13 cellular contexts compared by ENCODE assay signal in the genomic region with DNA sequence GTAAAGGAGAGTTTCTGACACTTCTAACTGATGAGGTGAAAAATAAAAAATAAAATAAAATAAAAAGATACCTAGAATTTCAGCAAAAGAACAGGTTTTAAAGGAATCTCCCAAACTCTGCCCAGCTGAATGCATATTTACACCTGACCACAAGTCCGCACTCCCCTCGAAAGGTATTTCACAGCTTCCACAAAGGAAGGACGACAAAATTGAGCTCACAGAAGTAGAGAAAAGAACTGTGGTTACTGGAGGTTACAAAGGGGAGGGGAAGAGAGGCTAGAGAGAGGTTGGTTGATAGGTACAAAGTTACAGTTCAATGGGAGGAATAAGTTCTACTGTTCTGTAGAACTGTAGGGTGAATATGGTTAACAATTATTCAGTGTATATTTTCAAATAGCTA. TPM values are rescaled to one million over a fixed set of nuclear protein-coding genes. Genes with fewer than 3 reads are reported as not detected.
A peak's percentile ranks its signal among the peaks of the same experiment; 100 is the strongest.
DNase-seq lines count a peak whose midpoint lies in the region; ATAC-seq and TF ChIP-seq lines count a peak whose summit lies in the region.
"Had no signal": no experiment of that assay in that cellular context is flagged by ENCODE, and none has a peak within 500 bp of the region (broad histone marks: within the 10 kb centered on the region; RNA-seq: fewer than 3 reads in every experiment).

No MANE protein-coding gene starts in this region.

- peaks cover 0 to 41% (median 23%) of the 10 kb centered on the region in 11 experiments; a peak in 15 of 22 replicates for H3K27me3 ChIP-seq in BLaER1 treated with 17β-estradiol and CSF1 and Interleukin-3, amounts not matched to agents 10 nM and 100 nM
- no peaks in the 10 kb centered on the region for H3K27me3 ChIP-seq in gastrocnemius medialis
- H3K27me3 ChIP-seq: foreskin keratinocyte had no signal

- H3K9me3 ChIP-seq in BLaER1 treated with 17β-estradiol and CSF1 and Interleukin-3, amounts not matched to agents 10 nM and 100 nM (replicated peaks in 1 of 11), result peaks cover 0 to 4% (median 0%) of the 10 kb centered on the region in 11 experiments; a peak in 2 of 22 replicates
- H3K9me3 ChIP-seq in gastrocnemius medialis, result no peaks in the 10 kb centered on the region

- H3K9ac ChIP-seq in BLaER1 treated with 17β-estradiol and CSF1 and Interleukin-3, amounts not matched to agents 10 nM and 100 nM, result peak overlapping the region in 1 of 11 experiments; percentile 7; a peak in 2 of 22 replicates

- H3K4me3 ChIP-seq in BLaER1 treated with 17β-estradiol and CSF1 and Interleukin-3, amounts not matched to agents 10 nM and 100 nM, result peak overlapping the region in 1 of 10 experiments; percentile 7; a peak in 2 of 20 replicates
- H3K4me3 ChIP-seq in GM12865 (ENCODE audit: low read depth, low read length), result peak overlapping the region; percentile 70
- no peak overlapping the region for H3K4me3 ChIP-seq in gastrocnemius medialis

- no peak for TF ChIP-seq POLR2A in gastrocnemius medialis (IDR thresholded peaks at IDR 0.05)

- no peaks in the 10 kb centered on the region for H3K9me3 Mint-ChIP-seq in activated CD8-positive, alpha-beta T cell treated with anti-CD3 and anti-CD28 coated beads, Interleukin-2, amount 10 ng/mL, durations not matched to agents 7 days and 5 days (ENCODE audit: insufficient read depth)
- no peaks in the 10 kb centered on the region for H3K9me3 Mint-ChIP-seq in naive B cell

- peaks cover 53% of the 10 kb centered on the region for H3K36me3 Mint-ChIP-seq in activated CD8-positive, alpha-beta T cell treated with anti-CD3 and anti-CD28 coated beads, Interleukin-2, amount 10 ng/mL, durations not matched to agents 7 days and 5 days (ENCODE audit: low read depth)
- peaks cover 0 to 3% of the 10 kb centered on the region in 2 donors for H3K36me3 Mint-ChIP-seq in naive B cell

- H3K27me3 Mint-ChIP-seq in activated CD8-positive, alpha-beta T cell treated with anti-CD3 and anti-CD28 coated beads, Interleukin-2, amount 10 ng/mL, durations not matched to agents 7 days and 5 days (ENCODE audit: low read depth), result no peaks in the 10 kb centered on the region
- no peaks in the 10 kb centered on the region for H3K27me3 Mint-ChIP-seq in naive B cell

- peak overlapping the region; percentile 82 to 99 (median 97) for H3K4me2 ChIP-seq in BLaER1 treated with 17β-estradiol and CSF1 and Interleukin-3, amounts not matched to agents 10 nM and 100 nM

- peak overlapping the region in 2 of 11 experiments; percentile 23 to 94; a peak in 2 of 22 replicates for H3K27ac ChIP-seq in BLaER1 treated with 17β-estradiol and CSF1 and Interleukin-3, amounts not matched to agents 10 nM and 100 nM
- no peak overlapping the region for H3K27ac ChIP-seq in gastrocnemius medialis
- H3K27ac ChIP-seq: C4-2B, foreskin keratinocyte had no signal

- peaks cover 73% of the 10 kb centered on the region for H3K4me1 Mint-ChIP-seq in activated CD8-positive, alpha-beta T cell treated with anti-CD3 and anti-CD28 coated beads, Interleukin-2, amount 10 ng/mL, durations not matched to agents 7 days and 5 days (ENCODE audit: low read depth)
- peaks cover 54 to 86% (median 83%) of the 10 kb centered on the region in 3 donors for H3K4me1 Mint-ChIP-seq in naive B cell

- ATAC-seq in activated CD8-positive, alpha-beta T cell treated with anti-CD3 and anti-CD28 coated beads, Interleukin-2, amount 10 ng/mL, durations not matched to agents 7 days and 5 days, result peak; percentile 29
- ATAC-seq in naive B cell (ENCODE audit: low read depth in 2 of 2) (no peak), GM21619 (IDR thresholded peaks at IDR 0.05; ENCODE audit: unreplicated experiment) (no peak), gastrocnemius medialis (no peak)
- ATAC-seq: foreskin keratinocyte, sciatic nerve had no signal

- peak overlapping the region; percentile 40 for H3K4me3 Mint-ChIP-seq in activated CD8-positive, alpha-beta T cell treated with anti-CD3 and anti-CD28 coated beads, Interleukin-2, amount 10 ng/mL, durations not matched to agents 7 days and 5 days
- peak overlapping the region; percentile 61 to 92 (median 72) for H3K4me3 Mint-ChIP-seq in naive B cell

- H3K27ac Mint-ChIP-seq in activated CD8-positive, alpha-beta T cell treated with anti-CD3 and anti-CD28 coated beads, Interleukin-2, amount 10 ng/mL, durations not matched to agents 7 days and 5 days, result peak overlapping the region; percentile 44
- peak overlapping the region in 5 of 6 donors; percentile 15 to 99 (median 86) for H3K27ac Mint-ChIP-seq in naive B cell

- POLR2A ChIA-PET in activated CD8-positive, alpha-beta T cell treated with anti-CD3 and anti-CD28 coated beads, Interleukin-2, amount 10 ng/mL, durations not matched to agents 7 days and 5 days (lab: Charles Lee), result interaction anchor here (0.7 kb wide), 1 partner anchor 418 kb away, joined by 3 read pairs; no protein-coding TSS in a partner anchor

- in situ Hi-C loops in gastrocnemius medialis (cut with MboI; ENCODE audit: low sequenced_read_pairs in 4 of 4), result no loop called here

- peaks cover 0 to 54% (median 18%) of the 10 kb centered on the region in 11 experiments; a peak in 16 of 22 replicates for H3K36me3 ChIP-seq in BLaER1 treated with 17β-estradiol and CSF1 and Interleukin-3, amounts not matched to agents 10 nM and 100 nM
- H3K36me3 ChIP-seq in gastrocnemius medialis, result no peaks in the 10 kb centered on the region

- H3K4me1 ChIP-seq in BLaER1 treated with 17β-estradiol and CSF1 and Interleukin-3, amounts not matched to agents 10 nM and 100 nM, result peaks cover 73 to 92% (median 81%) of the 10 kb centered on the region in 10 experiments
- H3K4me1 ChIP-seq in gastrocnemius medialis, result peaks cover 5 to 17% of the 10 kb centered on the region in 2 donors

- TF ChIP-seq CTCF in GM12865 (IDR thresholded peaks at IDR 0.05; ENCODE audit: insufficient read depth, low read depth, low read length, missing control alignments), result no peak
- TF ChIP-seq CTCF in gastrocnemius medialis (IDR thresholded peaks at IDR 0.05 in 4 of 5, conservative IDR thresholded peaks at IDR 0.05 in 1 of 5), result no peak

- H4K20me1 ChIP-seq in BLaER1 treated with 17β-estradiol and CSF1 and Interleukin-3, amounts not matched to agents 10 nM and 100 nM, result peaks cover 47 to 93% (median 80%) of the 10 kb centered on the region in 11 experiments

- intact Hi-C loops in gastrocnemius medialis (cut with DNase I; ENCODE audit: low total_unique reads), result no loop called here

- DNase-seq in GM12865 (ENCODE audit: low read depth) (peak; percentile 34), naive B cell (no peak), SK-N-DZ (ENCODE audit: low spot score) (no peak), gastrocnemius medialis (no peak), EL (no peak)
- no peak for DNase-seq in activated CD8-positive, alpha-beta T cell treated with anti-CD3 and anti-CD28 coated beads, Interleukin-2, amount 10 ng/mL, durations not matched to agents 7 days and 5 days
- DNase-seq: foreskin keratinocyte; NCI-H510A treated with DMSO at 0.1 percent for 48 hours; stimulated activated CD4-positive, alpha-beta T cell treated with anti-CD3 and anti-CD28 coated beads, Interleukin-4, amount 100 ng/mL, for 4 hours had no signal

- CTCF ChIA-PET in activated CD8-positive, alpha-beta T cell treated with anti-CD3 and anti-CD28 coated beads, Interleukin-2, amount 10 ng/mL, durations not matched to agents 7 days and 5 days (lab: Charles Lee), result interaction anchor here (1.0 to 3.9 kb wide), 9 partner anchors 15 to 87 kb away, joined by 3 to 48 read pairs (median 5); no protein-coding TSS in a partner anchor

RNA-seq across cellular contexts. Expression of a gene that starts 5.0 kb away (rescaled TPM):
- total RNA-seq in activated CD8-positive, alpha-beta T cell treated with anti-CD3 and anti-CD28 coated beads, Interleukin-2, amount 10 ng/mL, durations not matched to agents 7 days and 5 days, result 10 to 100 TPM; 79.4 to 80.5 TPM
- polyA plus RNA-seq in naive B cell (ENCODE audit: low read depth in 6 of 6), result 100 to 1,000 TPM; 275 to 379 (median 304) TPM
- 0.60 and 0.96 TPM in 2 replicates for polyA plus RNA-seq in SK-N-DZ (2014; cell fraction: cytosol; rRNA removed)
- 0.37 TPM in 1 of 2 replicates, not detected in the other for polyA plus RNA-seq in SK-N-DZ (2014; cell fraction: nucleus; rRNA removed)
- total RNA-seq in gastrocnemius medialis, result 10 to 100 TPM; 11.2 to 30.1 (median 19.4) TPM
